ENCODE assay signal across 8 cellular contexts in the genomic region with DNA sequence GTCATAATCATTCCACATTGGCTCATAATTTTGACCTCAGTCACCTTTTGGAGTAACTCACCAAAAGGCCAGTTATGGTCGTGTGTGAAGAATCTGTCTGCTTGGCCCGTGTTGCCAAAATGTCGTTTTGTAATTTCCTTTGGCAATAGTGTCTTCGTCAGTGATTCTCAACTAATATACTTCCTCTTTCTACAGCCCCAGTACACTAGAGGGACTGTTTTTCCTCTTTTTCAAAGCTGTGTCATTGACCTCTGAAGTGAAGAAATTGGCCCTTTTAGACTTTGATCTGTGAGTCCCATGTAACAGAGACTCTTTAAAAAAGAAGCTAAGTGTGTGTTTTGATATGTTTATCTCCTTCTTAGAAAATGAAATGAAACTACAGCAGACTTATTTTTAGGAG. TPM values are rescaled to one million over a fixed set of nuclear protein-coding genes. Genes with fewer than 3 reads are reported as not detected.
DNase-seq lines count a peak whose midpoint lies in the region; ATAC-seq, FAIRE-seq and TF ChIP-seq lines count a peak whose summit lies in the region.

No MANE protein-coding gene starts in this region.

- H3K36me3 ChIP-seq in esophagus squamous epithelium (peaks cover 4 to 47% (median 13%) of the 10 kb centered on the region in 3 donors), pancreas (peaks cover 0 to 42% (median 17%) of the 10 kb centered on the region in 3 donors)

- H3K4me1 ChIP-seq in esophagus squamous epithelium (peaks cover 25 to 92% (median 33%) of the 10 kb centered on the region in 3 donors), pancreas (peaks cover 21 to 47% (median 34%) of the 10 kb centered on the region in 3 donors)

- no peaks in the 10 kb centered on the region for H3K27me3 ChIP-seq in esophagus squamous epithelium
- no peaks in the 10 kb centered on the region for H3K27me3 ChIP-seq in pancreas

- TF ChIP-seq CTCF in esophagus squamous epithelium (IDR thresholded peaks at IDR 0.05) (peak in 3 of 6 experiments; percentile 11 to 29 (median 26)), pancreas (IDR thresholded peaks at IDR 0.05) (no peak)

- ATAC-seq in GM19463 (IDR thresholded peaks at IDR 0.05; ENCODE audit: unreplicated experiment) (peak; percentile 32), pancreas (peak in 3 of 4 donors; percentile 13 to 47 (median 34)), HG02642 (IDR thresholded peaks at IDR 0.05; ENCODE audit: poor library complexity, unreplicated experiment) (no peak)

- 6 to 9% methylated on average over 4 of the region's 4 CpGs for WGBS in esophagus squamous epithelium, 2 donors
- WGBS in pancreas, 2 donors = 6 to 7% methylated on average over 4 of the region's 4 CpGs

- DNase-seq in A172 (ENCODE audit: low spot score) = peak; percentile 20
- DNase-seq in RPMI7951 (ENCODE audit: low read depth) = peak; percentile 56
- DNase-seq in esophagus squamous epithelium (lab: John Stamatoyannopoulos, UW) = no peak
- DNase-seq in pancreas = no peak
- no peak for DNase-seq in DMS79 (lab: John Stamatoyannopoulos, UW)
- DNase-seq in DMS153 (lab: John Stamatoyannopoulos, UW) = no peak

- H3K4me3 ChIP-seq in esophagus squamous epithelium (peak overlapping the region in 1 of 4 donors; percentile 86), pancreas (peak overlapping the region in 1 of 4 donors; percentile 12)

- peak overlapping the region; percentile 66 to 100 (median 90) for H3K27ac ChIP-seq in esophagus squamous epithelium
- H3K27ac ChIP-seq in pancreas = peak overlapping the region in 2 of 4 donors; percentile 57 to 99

- TF ChIP-seq POLR2A in esophagus squamous epithelium (IDR thresholded peaks at IDR 0.05) = no peak

- no peaks in the 10 kb centered on the region for H3K9me3 ChIP-seq in esophagus squamous epithelium
- H3K9me3 ChIP-seq in pancreas = no peaks in the 10 kb centered on the region

- intact Hi-C loops in esophagus squamous epithelium (cut with DNase I) (loop anchor here (10.0 kb wide), 1 partner anchor 89 kb away; no protein-coding TSS in a partner anchor), pancreas (cut with DNase I) (no loop called here)

- FAIRE-seq in pancreas (lab: Jason Lieb, UNC) = peak; percentile 23

RNA-seq across cellular contexts. Expression of gene FOXO3, which starts 5.2 kb away (rescaled TPM):
- total RNA-seq in A172 (2014; rRNA removed; shearing (Covaris generic)) = 10.9 and 11.4 TPM in 2 replicates
- 16.2 and 19.0 TPM in 2 replicates for total RNA-seq in RPMI7951 (2014; rRNA removed; shearing (Covaris generic))
- total RNA-seq in esophagus squamous epithelium = 10 to 100 TPM; 30.3 to 80.7 (median 34.3) TPM
- 10 to 100 TPM; 33.0 to 61.2 (median 41.7) TPM for total RNA-seq in pancreas
- 10 to 100 TPM; 11.3 to 12.6 TPM for polyA plus RNA-seq in pancreas

Comparison
In these comparisons a context has a peak if more than half of its experiments do, and no peak if none do; other contexts are left out.
1. DNase-seq: peak in A172 (single experiment) and RPMI7951 (single experiment); none in esophagus squamous epithelium (single experiment), pancreas (0 of 6), DMS79 (single experiment) and DMS153 (single experiment).